24 cellular contexts compared by ENCODE assay signal in the genomic region with DNA sequence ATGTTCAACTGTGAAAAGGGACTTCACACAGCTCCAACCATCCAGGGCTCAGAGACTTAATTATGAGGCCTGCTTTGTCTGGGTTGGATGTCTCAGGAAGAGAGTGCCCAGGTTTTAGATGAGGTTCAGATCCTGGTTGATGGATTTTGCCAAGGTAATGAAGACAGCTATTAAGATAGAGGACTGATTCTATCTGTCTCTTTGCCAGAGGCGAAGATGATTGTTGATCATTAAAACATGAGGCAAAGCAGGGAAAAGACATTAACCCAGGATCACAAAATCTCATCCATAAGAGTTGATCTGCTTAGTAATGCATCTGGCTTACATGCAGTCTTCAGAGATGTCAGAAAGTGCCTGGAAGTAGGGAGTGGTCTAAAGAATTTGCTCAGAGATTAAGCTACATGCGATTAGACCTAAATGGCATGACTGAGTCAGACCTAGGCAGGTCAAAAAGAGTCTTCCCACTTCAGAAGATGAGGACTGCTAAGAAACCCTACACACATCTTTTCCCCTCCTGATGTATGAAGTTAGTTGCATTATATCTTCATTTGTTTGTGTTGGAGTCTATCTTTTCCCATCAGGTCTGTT.
"Had no signal": no experiment of that assay in that cellular context is flagged by ENCODE, and none has a peak within 500 bp of the region (broad histone marks: within the 10 kb centered on the region; RNA-seq: fewer than 3 reads in every experiment).

No MANE protein-coding gene starts in this region.

- H3K4me1 Mint-ChIP-seq: immature natural killer cell; natural killer cell; stimulated activated effector memory CD8-positive, alpha-beta T cell treated with anti-CD3 and anti-CD28 coated beads, Interleukin-12 subunit alpha, Interleukin-12 subunit beta, amount 100 ng/mL, for 72 hours; stimulated activated naive CD8-positive, alpha-beta T cell treated with anti-CD3 and anti-CD28 coated beads, Interleukin-15, amount 100 ng/mL, for 72 hours had no signal

- H3K4me1 ChIP-seq: left lung, lower lobe of right lung, right atrium auricular region, right lobe of liver, spleen, tibial nerve, uterus had no signal

- H3K27ac Mint-ChIP-seq: immature natural killer cell; naive B cell; natural killer cell; progenitor cell of endocrine pancreas; stimulated activated effector memory CD8-positive, alpha-beta T cell treated with anti-CD3 and anti-CD28 coated beads, Interleukin-12 subunit alpha, Interleukin-12 subunit beta, amount 100 ng/mL, for 72 hours; stimulated activated naive CD8-positive, alpha-beta T cell treated with anti-CD3 and anti-CD28 coated beads, Interleukin-15, amount 100 ng/mL, for 72 hours; type B pancreatic cell had no signal

- ATAC-seq: left colon; left lung; lower lobe of right lung; natural killer cell; right lobe of liver; stimulated activated effector memory CD8-positive, alpha-beta T cell treated with anti-CD3 and anti-CD28 coated beads, Interleukin-12 subunit alpha, Interleukin-12 subunit beta, amount 100 ng/mL, for 72 hours; stimulated activated naive CD8-positive, alpha-beta T cell treated with anti-CD3 and anti-CD28 coated beads, Interleukin-15, amount 100 ng/mL, for 72 hours had no signal

- H3K4me3 ChIP-seq: left lung, lower lobe of right lung, ovary, right atrium auricular region, right lobe of liver, skin epidermis, spleen, tibial nerve, uterus had no signal

- H3K36me3 ChIP-seq: left lung, lower lobe of right lung, ovary, right atrium auricular region, right lobe of liver, spleen, tibial nerve, uterus had no signal

- H3K27me3 ChIP-seq: left lung, ovary, right atrium auricular region, right lobe of liver, spleen, tibial nerve, uterus had no signal

- H3K27me3 Mint-ChIP-seq: naive B cell; progenitor cell of endocrine pancreas; stimulated activated naive CD8-positive, alpha-beta T cell treated with anti-CD3 and anti-CD28 coated beads, Interleukin-15, amount 100 ng/mL, for 72 hours had no signal

- DNase-seq: hypothalamus; immature natural killer cell; kidney; left colon; left lung; lower lobe of right lung; mammary epithelial cell; mesenchymal stem cell; naive B cell; natural killer cell; ovary; right lobe of liver; spleen; stimulated activated CD4-positive, alpha-beta T cell treated with anti-CD3 and anti-CD28 coated beads, Interleukin-4, amount 100 ng/mL, for 24 hours; stimulated activated naive CD4-positive, alpha-beta T cell treated with Interleukin-2 at 50 U/mL for 16 hours; stimulated activated naive CD8-positive, alpha-beta T cell treated with anti-CD3 and anti-CD28 coated beads, Interleukin-15, amount 100 ng/mL, for 72 hours; substantia nigra; uterus had no signal

- H3K4me3 Mint-ChIP-seq: immature natural killer cell; naive B cell; natural killer cell; stimulated activated effector memory CD8-positive, alpha-beta T cell treated with anti-CD3 and anti-CD28 coated beads, Interleukin-12 subunit alpha, Interleukin-12 subunit beta, amount 100 ng/mL, for 72 hours; stimulated activated naive CD8-positive, alpha-beta T cell treated with anti-CD3 and anti-CD28 coated beads, Interleukin-15, amount 100 ng/mL, for 72 hours; type B pancreatic cell had no signal

- H3K9me3 Mint-ChIP-seq: stimulated activated naive CD8-positive, alpha-beta T cell treated with anti-CD3 and anti-CD28 coated beads, Interleukin-15, amount 100 ng/mL, for 72 hours had no signal

- H3K27ac ChIP-seq: left lung, lower lobe of right lung, ovary, right atrium auricular region, right lobe of liver, skin epidermis, spleen, tibial nerve, uterus had no signal

- H3K36me3 Mint-ChIP-seq: immature natural killer cell; natural killer cell; stimulated activated effector memory CD8-positive, alpha-beta T cell treated with anti-CD3 and anti-CD28 coated beads, Interleukin-12 subunit alpha, Interleukin-12 subunit beta, amount 100 ng/mL, for 72 hours; type B pancreatic cell had no signal

- H3K9me3 ChIP-seq: lower lobe of right lung, ovary, right atrium auricular region, right lobe of liver, uterus had no signal
